ENCODE assay signal across 22 cellular contexts in genomic region chr5:68653471-68653870, GRCh38.
DNase-seq lines count a peak whose midpoint lies in the region; ATAC-seq, FAIRE-seq and TF ChIP-seq lines count a peak whose summit lies in the region.
"Had no signal": no experiment of that assay in that cellular context is flagged by ENCODE, and none has a peak within 500 bp of the region (broad histone marks: within the 10 kb centered on the region; RNA-seq: fewer than 3 reads in every experiment).

No MANE protein-coding gene starts in this region.

- no peaks in the 10 kb centered on the region for H3K9me3 Mint-ChIP-seq in mesothelial cell of epicardium
- H3K9me3 Mint-ChIP-seq: CD4-positive, alpha-beta memory T cell; HFFc6 had no signal

- no peak for TF ChIP-seq CTCF in HepG2 (CRISPR knock-in tag; IDR thresholded peaks at IDR 0.05)
- no peak for TF ChIP-seq CTCF in right lobe of liver (IDR thresholded peaks at IDR 0.05)
- no peak for TF ChIP-seq CTCF in mesothelial cell of epicardium (IDR thresholded peaks at IDR 0.05; ENCODE audit: unreplicated experiment)
- TF ChIP-seq CTCF in uterus (IDR thresholded peaks at IDR 0.05), result no peak
- no peak for TF ChIP-seq CTCF in GM13976 (IDR thresholded peaks at IDR 0.05; ENCODE audit: borderline replicate concordance, control extremely low read depth, extremely low read depth, insufficient read depth, missing control alignments)

- no peaks in the 10 kb centered on the region for H3K27me3 Mint-ChIP-seq in mesothelial cell of epicardium (ENCODE audit: low read depth)

- H3K4me3 ChIP-seq in HepG2 (replicated peaks in 1 of 3; ENCODE audit: insufficient read depth in 1 of 3, low read depth in 2 of 3, low read length in 3 of 3) (no peak overlapping the region), right lobe of liver (no peak overlapping the region), uterus (no peak overlapping the region)
- H3K4me3 ChIP-seq: A549, BLaER1, GM12878 had no signal

- no peak for DNase-seq in HepG2 (ENCODE audit: low spot score)
- DNase-seq in right lobe of liver, result no peak
- no peak for DNase-seq in mesothelial cell of epicardium (ENCODE audit: low spot score in 2 of 2, unreplicated experiment in 2 of 2)
- no peak for DNase-seq in uterus
- DNase-seq in GM13976 (ENCODE audit: low spot score), result no peak
- DNase-seq: AML-193; Calu3; CD4-positive, alpha-beta memory T cell; DND-41; EL; GOT3; H7; HFFc6 had no signal

- no peaks in the 10 kb centered on the region for H3K79me2 ChIP-seq in HepG2 (ENCODE audit: insufficient read depth, low read length)

- no peaks in the 10 kb centered on the region for H3K36me3 ChIP-seq in HepG2 (replicated peaks in 1 of 2; ENCODE audit: control insufficient read depth in 1 of 2, insufficient read depth in 2 of 2, low read length in 2 of 2)
- H3K36me3 ChIP-seq in right lobe of liver, result no peaks in the 10 kb centered on the region
- H3K36me3 ChIP-seq in uterus, result no peaks in the 10 kb centered on the region
- H3K36me3 ChIP-seq: BLaER1 had no signal

- H3K27me3 ChIP-seq in HepG2 (ENCODE audit: control insufficient read depth in 1 of 2, insufficient read depth in 2 of 2, low read length in 2 of 2) (no peaks in the 10 kb centered on the region; a peak in 1 of 5 replicates), right lobe of liver (no peaks in the 10 kb centered on the region), uterus (no peaks in the 10 kb centered on the region)
- H3K27me3 ChIP-seq: BLaER1 had no signal

- H2AFZ ChIP-seq in HepG2 (ENCODE audit: low read length), result no peak overlapping the region

- ATAC-seq in HepG2 (no peak), right lobe of liver (no peak), HG03159 (IDR thresholded peaks at IDR 0.05; ENCODE audit: unreplicated experiment) (no peak), GM18868 (IDR thresholded peaks at IDR 0.05; ENCODE audit: unreplicated experiment) (no peak)
- ATAC-seq: A549, GM12878, HCT116 had no signal

- POLR2A ChIA-PET in HepG2 (lab: Yijun Ruan, JAX), result no interaction called here

- no peak overlapping the region for H3K4me2 ChIP-seq in HepG2 (ENCODE audit: low read depth, low read length)
- H3K4me2 ChIP-seq: BLaER1, KMS-11 had no signal

- peak overlapping the region; percentile 91 for H3K27ac Mint-ChIP-seq in mesothelial cell of epicardium
- H3K27ac Mint-ChIP-seq: CD14-positive monocyte; CD4-positive, alpha-beta memory T cell; HFFc6 had no signal

- H3K4me1 Mint-ChIP-seq in mesothelial cell of epicardium, result peaks cover 76% of the 10 kb centered on the region
- H3K4me1 Mint-ChIP-seq: CD14-positive monocyte; CD4-positive, alpha-beta memory T cell had no signal

- intact Hi-C loops in HepG2 (cut with micrococcal nuclease; ENCODE audit: unreplicated experiment), result no loop called here
- intact Hi-C loops in right lobe of liver (cut with DNase I), result no loop called here
- intact Hi-C loops in uterus (cut with DNase I; ENCODE audit: low total_unique reads), result loop anchor here (10.0 kb wide), 1 partner anchor 301 kb away; no protein-coding TSS in a partner anchor

- H3K4me3 Mint-ChIP-seq in mesothelial cell of epicardium, result no peak overlapping the region
- H3K4me3 Mint-ChIP-seq: CD14-positive monocyte; CD4-positive, alpha-beta memory T cell; HFFc6 had no signal

- in situ Hi-C loops in HepG2 (cut with HindIII; ENCODE audit: extremely low pct_ligation_motif_present, low pct_unique_long_range_greater_than_20kb) (no loop called here), GM13976 (cut with MboI; ENCODE audit: low sequenced_read_pairs, unreplicated experiment) (loop anchor here (25.0 kb wide), 2 partner anchors 359 to 366 kb away; no protein-coding TSS in a partner anchor)

- TF ChIP-seq POLR2A in HepG2 (IDR thresholded peaks at IDR 0.05; ENCODE audit: insufficient read depth in 1 of 2, low read depth in 2 of 2, low read length in 2 of 2) (no peak), right lobe of liver (IDR thresholded peaks at IDR 0.05) (no peak), uterus (IDR thresholded peaks at IDR 0.05) (no peak)

- TF ChIP-seq RAD21 in HepG2 (CRISPR knock-in tag; IDR thresholded peaks at IDR 0.05), result no peak

- H3K27ac ChIP-seq in HepG2 (ENCODE audit: extremely low read length, insufficient read depth, low read length) (no peak overlapping the region), right lobe of liver (peak overlapping the region in 1 of 3 donors; percentile 30), uterus (peak overlapping the region; percentile 82 to 87)
- H3K27ac ChIP-seq: 22Rv1, BLaER1, KMS-11 had no signal

- FAIRE-seq in HepG2 (lab: Jason Lieb, UNC), result no peak
- FAIRE-seq: A549, GM12878 had no signal

- CTCF ChIA-PET in HepG2 (lab: Yijun Ruan, JAX; ENCODE audit: low intra/inter-chr PET ratio, low total read pairs), result no interaction called here

- H3K36me3 Mint-ChIP-seq in mesothelial cell of epicardium, result no peaks in the 10 kb centered on the region
- H3K36me3 Mint-ChIP-seq: CD14-positive monocyte; CD4-positive, alpha-beta memory T cell had no signal

- TF ChIP-seq EP300 in HepG2 (IDR thresholded peaks at IDR 0.05; ENCODE audit: low read depth in 2 of 2, low read length in 2 of 2) (no peak), HepG2 (CRISPR knock-in tag; IDR thresholded peaks at IDR 0.05; ENCODE audit: borderline replicate concordance) (no peak)

- H3K4me1 ChIP-seq in HepG2 (ENCODE audit: insufficient read depth, low read length) (no peaks in the 10 kb centered on the region), right lobe of liver (peaks cover 0 to 33% (median 5%) of the 10 kb centered on the region in 4 donors), uterus (no peaks in the 10 kb centered on the region)
- H3K4me1 ChIP-seq: BLaER1 had no signal

- H3K9ac ChIP-seq in HepG2 (ENCODE audit: insufficient read depth, low read depth, low read length), result no peak overlapping the region
- H3K9ac ChIP-seq: BLaER1, KMS-11 had no signal

- no peaks in the 10 kb centered on the region for H4K20me1 ChIP-seq in HepG2 (ENCODE audit: insufficient read depth, low read length)
- H4K20me1 ChIP-seq: BLaER1 had no signal

- H3K9me3 ChIP-seq in HepG2 (ENCODE audit: low read length) (no peaks in the 10 kb centered on the region), right lobe of liver (no peaks in the 10 kb centered on the region), uterus (no peaks in the 10 kb centered on the region)
- H3K9me3 ChIP-seq: A549, BLaER1 had no signal

- BruUV-seq in HepG2 (replicated peaks; lab: Mats Ljungman, UMichigan), result no TSS peak

TF ChIP-seq in HepG2, 621 proteins besides CTCF, POLR2A, EP300 and RAD21:
- TF ChIP-seq ARID5B (CRISPR knock-in tag; IDR thresholded peaks at IDR 0.05) (no peak), MAFF (IDR thresholded peaks at IDR 0.05; ENCODE audit: low read depth, low read length) (peak; percentile 48; the same call in 1 of the 2 replicates), MAFK (conservative IDR thresholded peaks at IDR 0.05 in 1 of 2, IDR thresholded peaks at IDR 0.05 in 1 of 2; ENCODE audit: low read length in 2 of 2) (peak; percentile 18 to 50; a peak in 3 of 4 replicates), CREBL2 (CRISPR knock-in tag; IDR thresholded peaks at IDR 0.05; ENCODE audit: borderline replicate concordance) (no peak), ZNF891 (CRISPR knock-in tag; IDR thresholded peaks at IDR 0.05) (no peak)
